Comparison of ENCODE assay signal across 15 cellular contexts in genomic region chr9:88829276-88829675, GRCh38.
DNase-seq lines count a peak whose midpoint lies in the region; ATAC-seq and TF ChIP-seq lines count a peak whose summit lies in the region.
"Had no signal": no experiment of that assay in that cellular context is flagged by ENCODE, and none has a peak within 500 bp of the region (broad histone marks: within the 10 kb centered on the region; RNA-seq: fewer than 3 reads in every experiment).

No MANE protein-coding gene starts in this region.

- no peaks in the 10 kb centered on the region for H3K27me3 ChIP-seq in body of pancreas
- H3K27me3 ChIP-seq: hepatocyte, sigmoid colon, SJSA1 had no signal

- peaks cover 77% of the 10 kb centered on the region for H3K27me3 Mint-ChIP-seq in activated T-cell treated with anti-CD3 and anti-CD28 coated beads, Interleukin-2, amount 50 U/mL, for 4 hours (ENCODE audit: low read depth)
- peaks cover 85% of the 10 kb centered on the region for H3K27me3 Mint-ChIP-seq in T-helper 2 cell treated with Interferon-gamma antibody and Interleukin-4, amounts not matched to agents 5 μg/mL and 100 μg/mL, for 36 hours (ENCODE audit: low read depth)

- H3K4me3 Mint-ChIP-seq in activated T-cell treated with anti-CD3 and anti-CD28 coated beads, Interleukin-2, amount 50 U/mL, for 4 hours, result no peak overlapping the region
- no peak overlapping the region for H3K4me3 Mint-ChIP-seq in T-helper 2 cell treated with Interferon-gamma antibody and Interleukin-4, amounts not matched to agents 5 μg/mL and 100 μg/mL, for 36 hours
- H3K4me3 Mint-ChIP-seq: stimulated activated naive CD8-positive, alpha-beta T cell treated with anti-CD3 and anti-CD28 coated beads, Interleukin-15, Interleukin-2, amounts not matched to agents 100 ng/mL and 50 ng/mL, for 24 hours had no signal

- peaks cover 8% of the 10 kb centered on the region for H3K4me1 Mint-ChIP-seq in activated T-cell treated with anti-CD3 and anti-CD28 coated beads, Interleukin-2, amount 50 U/mL, for 4 hours (ENCODE audit: low read depth)
- H3K4me1 Mint-ChIP-seq in T-helper 2 cell treated with Interferon-gamma antibody and Interleukin-4, amounts not matched to agents 5 μg/mL and 100 μg/mL, for 36 hours (ENCODE audit: low read depth), result peaks cover 3% of the 10 kb centered on the region

- no peaks in the 10 kb centered on the region for H3K4me1 ChIP-seq in body of pancreas
- H3K4me1 ChIP-seq: SJSA1 had no signal

- H3K9me3 Mint-ChIP-seq in activated T-cell treated with anti-CD3 and anti-CD28 coated beads, Interleukin-2, amount 50 U/mL, for 4 hours, result peaks cover 3% of the 10 kb centered on the region
- H3K9me3 Mint-ChIP-seq in T-helper 2 cell treated with Interferon-gamma antibody and Interleukin-4, amounts not matched to agents 5 μg/mL and 100 μg/mL, for 36 hours, result no peaks in the 10 kb centered on the region
- H3K9me3 Mint-ChIP-seq: stimulated activated naive CD8-positive, alpha-beta T cell treated with anti-CD3 and anti-CD28 coated beads, Interleukin-15, Interleukin-2, amounts not matched to agents 100 ng/mL and 50 ng/mL, for 24 hours had no signal

- no peaks in the 10 kb centered on the region for H3K36me3 ChIP-seq in body of pancreas (replicated peaks in 1 of 2; ENCODE audit: insufficient read depth in 1 of 2, low read depth in 2 of 2)
- H3K36me3 ChIP-seq: sigmoid colon, SJSA1 had no signal

- no peak for TF ChIP-seq CTCF in body of pancreas (IDR thresholded peaks at IDR 0.05)

- intact Hi-C loops in body of pancreas (cut with DNase I), result no loop called here

- TF ChIP-seq POLR2A in body of pancreas (IDR thresholded peaks at IDR 0.05), result no peak

- H3K36me3 Mint-ChIP-seq in activated T-cell treated with anti-CD3 and anti-CD28 coated beads, Interleukin-2, amount 50 U/mL, for 4 hours (ENCODE audit: insufficient read depth), result no peaks in the 10 kb centered on the region
- H3K36me3 Mint-ChIP-seq in T-helper 2 cell treated with Interferon-gamma antibody and Interleukin-4, amounts not matched to agents 5 μg/mL and 100 μg/mL, for 36 hours (ENCODE audit: low read depth), result no peaks in the 10 kb centered on the region

- H3K4me3 ChIP-seq in body of pancreas, result no peak overlapping the region
- H3K4me3 ChIP-seq: hepatocyte, sigmoid colon, SJSA1 had no signal

- WGBS in body of pancreas, 2 donors, result 62 to 64% methylated on average over 6 of the region's 6 CpGs

- H3K27ac ChIP-seq in body of pancreas, result no peak overlapping the region
- H3K27ac ChIP-seq: coronary artery, hepatocyte, sigmoid colon, SJSA1 had no signal

- ATAC-seq in activated T-cell treated with anti-CD3 and anti-CD28 coated beads, Interleukin-2, amount 50 U/mL, for 4 hours, result peak; percentile 90 to 96
- ATAC-seq in HG02840 (IDR thresholded peaks at IDR 0.05; ENCODE audit: low FRiP score, unreplicated experiment) (peak; percentile 70), body of pancreas (no peak)

- DNase-seq in activated T-cell treated with anti-CD3 and anti-CD28 coated beads, Interleukin-2, amount 50 U/mL, for 4 hours, result no peak
- DNase-seq in activated T-cell treated with anti-CD3 and anti-CD28 coated beads for 4 hours (no peak), body of pancreas (no peak), NCI-H1930 (lab: John Stamatoyannopoulos, UW) (no peak), HCEC 1CT (no peak)
- DNase-seq in T-helper 2 cell treated with Interferon-gamma antibody and Interleukin-4, amounts not matched to agents 5 μg/mL and 100 μg/mL, for 36 hours (ENCODE audit: low spot score), result peak; percentile 19
- peak; percentile 51 for DNase-seq in stimulated activated CD8-positive, alpha-beta memory T cell treated with anti-CD3 and anti-CD28 coated beads, Interleukin-4, amount 100 ng/mL, for 48 hours
- DNase-seq: KBM-7, NCI-H526, sigmoid colon had no signal

- no peaks in the 10 kb centered on the region for H3K9me3 ChIP-seq in body of pancreas
- H3K9me3 ChIP-seq: sigmoid colon, SJSA1 had no signal

- H3K27ac Mint-ChIP-seq in T-helper 2 cell treated with Interferon-gamma antibody and Interleukin-4, amounts not matched to agents 5 μg/mL and 100 μg/mL, for 36 hours, result no peak overlapping the region
- H3K27ac Mint-ChIP-seq: stimulated activated naive CD8-positive, alpha-beta T cell treated with anti-CD3 and anti-CD28 coated beads, Interleukin-15, Interleukin-2, amounts not matched to agents 100 ng/mL and 50 ng/mL, for 24 hours had no signal

Comparison
In these comparisons a context has a peak if more than half of its experiments do, and no peak if none do; other contexts are left out.
1. DNase-seq: peak in T-helper 2 cell treated with Interferon-gamma antibody and Interleukin-4, amounts not matched to agents 5 μg/mL and 100 μg/mL, for 36 hours (single experiment) and stimulated activated CD8-positive, alpha-beta memory T cell treated with anti-CD3 and anti-CD28 coated beads, Interleukin-4, amount 100 ng/mL, for 48 hours (single experiment); none in activated T-cell treated with anti-CD3 and anti-CD28 coated beads, Interleukin-2, amount 50 U/mL, for 4 hours (single experiment), activated T-cell treated with anti-CD3 and anti-CD28 coated beads for 4 hours (single experiment), body of pancreas (0 of 4), NCI-H1930 (0 of 2) and HCEC 1CT (single experiment).